1 cellular context compared by ENCODE assay signal in the genomic region with DNA sequence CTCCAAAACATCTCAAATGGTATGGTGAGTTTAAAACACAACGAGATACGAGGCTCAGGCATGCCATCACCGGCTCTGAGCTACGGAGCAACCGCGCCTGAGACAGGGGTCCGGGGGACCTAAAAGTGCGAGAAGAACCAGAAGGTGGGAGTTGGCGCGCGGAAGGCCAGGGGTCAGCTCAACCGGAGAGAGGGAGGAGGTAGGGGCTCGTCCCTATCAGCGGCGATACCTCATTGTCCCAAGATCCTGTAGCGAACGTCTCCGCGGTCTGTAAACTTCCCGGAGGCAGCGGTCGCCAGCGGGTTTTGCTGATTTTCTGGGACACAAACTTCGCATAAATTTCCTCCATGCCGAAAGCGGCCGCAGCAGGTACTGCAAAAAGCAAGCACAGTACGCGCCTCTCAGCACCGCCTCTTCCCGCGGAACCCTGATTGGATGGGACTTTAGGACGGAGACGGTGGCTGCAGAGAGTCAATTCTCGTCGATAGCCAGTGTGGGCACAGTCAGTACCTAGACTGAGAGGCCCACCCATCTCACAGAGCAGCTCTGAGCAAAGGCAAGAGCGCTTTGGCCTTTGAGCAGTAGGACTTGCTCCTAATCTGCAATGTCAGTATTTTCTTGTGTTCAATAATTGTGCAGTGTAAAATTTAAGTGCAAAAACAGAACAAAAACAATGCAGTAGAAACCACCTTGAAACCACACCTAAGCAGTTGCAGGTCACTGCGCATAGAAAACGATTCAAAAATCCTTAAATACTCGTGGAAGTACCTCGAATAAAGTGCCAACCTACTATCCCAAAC.
TF ChIP-seq lines count a peak whose summit lies in the region.

A gene with protein sequence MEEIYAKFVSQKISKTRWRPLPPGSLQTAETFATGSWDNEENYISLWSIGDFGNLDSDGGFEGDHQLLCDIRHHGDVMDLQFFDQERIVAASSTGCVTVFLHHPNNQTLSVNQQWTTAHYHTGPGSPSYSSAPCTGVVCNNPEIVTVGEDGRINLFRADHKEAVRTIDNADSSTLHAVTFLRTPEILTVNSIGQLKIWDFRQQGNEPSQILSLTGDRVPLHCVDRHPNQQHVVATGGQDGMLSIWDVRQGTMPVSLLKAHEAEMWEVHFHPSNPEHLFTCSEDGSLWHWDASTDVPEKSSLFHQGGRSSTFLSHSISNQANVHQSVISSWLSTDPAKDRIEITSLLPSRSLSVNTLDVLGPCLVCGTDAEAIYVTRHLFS (minus strand): TSS at position 383 of the 800 bp plus-strand sequence. CDS start 34 bp downstream, at position 349.

TF ChIP-seq in K562, 482 proteins besides CTCF, POLR2A, EP300 and RAD21 (continued from another document and continues in another):
- TF ChIP-seq, protein P1, sequence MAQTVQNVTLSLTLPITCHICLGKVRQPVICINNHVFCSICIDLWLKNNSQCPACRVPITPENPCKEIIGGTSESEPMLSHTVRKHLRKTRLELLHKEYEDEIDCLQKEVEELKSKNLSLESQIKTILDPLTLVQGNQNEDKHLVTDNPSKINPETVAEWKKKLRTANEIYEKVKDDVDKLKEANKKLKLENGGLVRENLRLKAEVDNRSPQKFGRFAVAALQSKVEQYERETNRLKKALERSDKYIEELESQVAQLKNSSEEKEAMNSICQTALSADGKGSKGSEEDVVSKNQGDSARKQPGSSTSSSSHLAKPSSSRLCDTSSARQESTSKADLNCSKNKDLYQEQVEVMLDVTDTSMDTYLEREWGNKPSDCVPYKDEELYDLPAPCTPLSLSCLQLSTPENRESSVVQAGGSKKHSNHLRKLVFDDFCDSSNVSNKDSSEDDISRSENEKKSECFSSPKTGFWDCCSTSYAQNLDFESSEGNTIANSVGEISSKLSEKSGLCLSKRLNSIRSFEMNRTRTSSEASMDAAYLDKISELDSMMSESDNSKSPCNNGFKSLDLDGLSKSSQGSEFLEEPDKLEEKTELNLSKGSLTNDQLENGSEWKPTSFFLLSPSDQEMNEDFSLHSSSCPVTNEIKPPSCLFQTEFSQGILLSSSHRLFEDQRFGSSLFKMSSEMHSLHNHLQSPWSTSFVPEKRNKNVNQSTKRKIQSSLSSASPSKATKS (CRISPR knock-in tag; IDR thresholded peaks at IDR 0.05) = no peak
- TF ChIP-seq CBFB (CRISPR knock-in tag; IDR thresholded peaks at IDR 0.05) (peak; percentile 69; the same call in 1 of the 2 replicates), HNRNPUL1 (IDR thresholded peaks at IDR 0.05; ENCODE audit: low read length) (no peak), RBM34 (IDR thresholded peaks at IDR 0.05; ENCODE audit: borderline replicate concordance, insufficient read depth, low read length) (no peak), LARP7 (IDR thresholded peaks at IDR 0.05) (0 out of 2 replicates have a peak, but pooled peaks have one; percentile 34), ZKSCAN8 (CRISPR knock-in tag; IDR thresholded peaks at IDR 0.05) (no peak), NFE2 (IDR thresholded peaks at IDR 0.05; ENCODE audit: low read depth) (no peak), ZNF232 (CRISPR knock-in tag; IDR thresholded peaks at IDR 0.05) (no peak), SPI1 (IDR thresholded peaks at IDR 0.05; ENCODE audit: borderline replicate concordance, low read depth, low read length) (0 out of 2 replicates have a peak, but pooled peaks have one; percentile 6), HDAC6 (IDR thresholded peaks at IDR 0.05; ENCODE audit: low read depth, low read length) (no peak), HEY1 (CRISPR knock-in tag; IDR thresholded peaks at IDR 0.05; ENCODE audit: borderline replicate concordance) (no peak), ZNF764 (CRISPR knock-in tag; IDR thresholded peaks at IDR 0.05; ENCODE audit: low read depth) (no peak), ARID2 (IDR thresholded peaks at IDR 0.05) (peak; percentile 38; the same call in 1 of the 2 replicates), SAFB2 (IDR thresholded peaks at IDR 0.05; ENCODE audit: borderline replicate concordance, low read depth, low read length, severe bottlenecking) (no peak), PHF21A (IDR thresholded peaks at IDR 0.05; ENCODE audit: borderline replicate concordance, low read depth) (no peak), FOXA3 (CRISPR knock-in tag; conservative IDR thresholded peaks at IDR 0.05 in 1 of 2, IDR thresholded peaks at IDR 0.05 in 1 of 2) (peak in 1 of 2 experiments; percentile 60; a peak in 1 of 4 replicates), SMC3 (conservative IDR thresholded peaks at IDR 0.05; ENCODE audit: insufficient read depth, low read depth, low read length) (no peak), TRIM28 (IDR thresholded peaks at IDR 0.05) (no peak; the same call in 1 of the 2 replicates)
- TF ChIP-seq, protein P2, sequence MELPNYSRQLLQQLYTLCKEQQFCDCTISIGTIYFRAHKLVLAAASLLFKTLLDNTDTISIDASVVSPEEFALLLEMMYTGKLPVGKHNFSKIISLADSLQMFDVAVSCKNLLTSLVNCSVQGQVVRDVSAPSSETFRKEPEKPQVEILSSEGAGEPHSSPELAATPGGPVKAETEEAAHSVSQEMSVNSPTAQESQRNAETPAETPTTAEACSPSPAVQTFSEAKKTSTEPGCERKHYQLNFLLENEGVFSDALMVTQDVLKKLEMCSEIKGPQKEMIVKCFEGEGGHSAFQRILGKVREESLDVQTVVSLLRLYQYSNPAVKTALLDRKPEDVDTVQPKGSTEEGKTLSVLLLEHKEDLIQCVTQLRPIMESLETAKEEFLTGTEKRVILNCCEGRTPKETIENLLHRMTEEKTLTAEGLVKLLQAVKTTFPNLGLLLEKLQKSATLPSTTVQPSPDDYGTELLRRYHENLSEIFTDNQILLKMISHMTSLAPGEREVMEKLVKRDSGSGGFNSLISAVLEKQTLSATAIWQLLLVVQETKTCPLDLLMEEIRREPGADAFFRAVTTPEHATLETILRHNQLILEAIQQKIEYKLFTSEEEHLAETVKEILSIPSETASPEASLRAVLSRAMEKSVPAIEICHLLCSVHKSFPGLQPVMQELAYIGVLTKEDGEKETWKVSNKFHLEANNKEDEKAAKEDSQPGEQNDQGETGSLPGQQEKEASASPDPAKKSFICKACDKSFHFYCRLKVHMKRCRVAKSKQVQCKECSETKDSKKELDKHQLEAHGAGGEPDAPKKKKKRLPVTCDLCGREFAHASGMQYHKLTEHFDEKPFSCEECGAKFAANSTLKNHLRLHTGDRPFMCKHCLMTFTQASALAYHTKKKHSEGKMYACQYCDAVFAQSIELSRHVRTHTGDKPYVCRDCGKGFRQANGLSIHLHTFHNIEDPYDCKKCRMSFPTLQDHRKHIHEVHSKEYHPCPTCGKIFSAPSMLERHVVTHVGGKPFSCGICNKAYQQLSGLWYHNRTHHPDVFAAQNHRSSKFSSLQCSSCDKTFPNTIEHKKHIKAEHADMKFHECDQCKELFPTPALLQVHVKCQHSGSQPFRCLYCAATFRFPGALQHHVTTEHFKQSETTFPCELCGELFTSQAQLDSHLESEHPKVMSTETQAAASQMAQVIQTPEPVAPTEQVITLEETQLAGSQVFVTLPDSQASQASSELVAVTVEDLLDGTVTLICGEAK (IDR thresholded peaks at IDR 0.05) = peak; percentile 47; the same call in 1 of the 2 replicates
- TF ChIP-seq, protein P2 (CRISPR knock-in tag; IDR thresholded peaks at IDR 0.05) = no peak
- TF ChIP-seq, protein P3, sequence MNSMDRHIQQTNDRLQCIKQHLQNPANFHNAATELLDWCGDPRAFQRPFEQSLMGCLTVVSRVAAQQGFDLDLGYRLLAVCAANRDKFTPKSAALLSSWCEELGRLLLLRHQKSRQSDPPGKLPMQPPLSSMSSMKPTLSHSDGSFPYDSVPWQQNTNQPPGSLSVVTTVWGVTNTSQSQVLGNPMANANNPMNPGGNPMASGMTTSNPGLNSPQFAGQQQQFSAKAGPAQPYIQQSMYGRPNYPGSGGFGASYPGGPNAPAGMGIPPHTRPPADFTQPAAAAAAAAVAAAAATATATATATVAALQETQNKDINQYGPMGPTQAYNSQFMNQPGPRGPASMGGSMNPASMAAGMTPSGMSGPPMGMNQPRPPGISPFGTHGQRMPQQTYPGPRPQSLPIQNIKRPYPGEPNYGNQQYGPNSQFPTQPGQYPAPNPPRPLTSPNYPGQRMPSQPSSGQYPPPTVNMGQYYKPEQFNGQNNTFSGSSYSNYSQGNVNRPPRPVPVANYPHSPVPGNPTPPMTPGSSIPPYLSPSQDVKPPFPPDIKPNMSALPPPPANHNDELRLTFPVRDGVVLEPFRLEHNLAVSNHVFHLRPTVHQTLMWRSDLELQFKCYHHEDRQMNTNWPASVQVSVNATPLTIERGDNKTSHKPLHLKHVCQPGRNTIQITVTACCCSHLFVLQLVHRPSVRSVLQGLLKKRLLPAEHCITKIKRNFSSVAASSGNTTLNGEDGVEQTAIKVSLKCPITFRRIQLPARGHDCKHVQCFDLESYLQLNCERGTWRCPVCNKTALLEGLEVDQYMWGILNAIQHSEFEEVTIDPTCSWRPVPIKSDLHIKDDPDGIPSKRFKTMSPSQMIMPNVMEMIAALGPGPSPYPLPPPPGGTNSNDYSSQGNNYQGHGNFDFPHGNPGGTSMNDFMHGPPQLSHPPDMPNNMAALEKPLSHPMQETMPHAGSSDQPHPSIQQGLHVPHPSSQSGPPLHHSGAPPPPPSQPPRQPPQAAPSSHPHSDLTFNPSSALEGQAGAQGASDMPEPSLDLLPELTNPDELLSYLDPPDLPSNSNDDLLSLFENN (IDR thresholded peaks at IDR 0.05; ENCODE audit: low read depth in 2 of 2, low read length in 2 of 2) = no peak
- TF ChIP-seq, protein P4, sequence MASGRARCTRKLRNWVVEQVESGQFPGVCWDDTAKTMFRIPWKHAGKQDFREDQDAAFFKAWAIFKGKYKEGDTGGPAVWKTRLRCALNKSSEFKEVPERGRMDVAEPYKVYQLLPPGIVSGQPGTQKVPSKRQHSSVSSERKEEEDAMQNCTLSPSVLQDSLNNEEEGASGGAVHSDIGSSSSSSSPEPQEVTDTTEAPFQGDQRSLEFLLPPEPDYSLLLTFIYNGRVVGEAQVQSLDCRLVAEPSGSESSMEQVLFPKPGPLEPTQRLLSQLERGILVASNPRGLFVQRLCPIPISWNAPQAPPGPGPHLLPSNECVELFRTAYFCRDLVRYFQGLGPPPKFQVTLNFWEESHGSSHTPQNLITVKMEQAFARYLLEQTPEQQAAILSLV (tag; IDR thresholded peaks at IDR 0.05) = no peak
- TF ChIP-seq, protein P5, sequence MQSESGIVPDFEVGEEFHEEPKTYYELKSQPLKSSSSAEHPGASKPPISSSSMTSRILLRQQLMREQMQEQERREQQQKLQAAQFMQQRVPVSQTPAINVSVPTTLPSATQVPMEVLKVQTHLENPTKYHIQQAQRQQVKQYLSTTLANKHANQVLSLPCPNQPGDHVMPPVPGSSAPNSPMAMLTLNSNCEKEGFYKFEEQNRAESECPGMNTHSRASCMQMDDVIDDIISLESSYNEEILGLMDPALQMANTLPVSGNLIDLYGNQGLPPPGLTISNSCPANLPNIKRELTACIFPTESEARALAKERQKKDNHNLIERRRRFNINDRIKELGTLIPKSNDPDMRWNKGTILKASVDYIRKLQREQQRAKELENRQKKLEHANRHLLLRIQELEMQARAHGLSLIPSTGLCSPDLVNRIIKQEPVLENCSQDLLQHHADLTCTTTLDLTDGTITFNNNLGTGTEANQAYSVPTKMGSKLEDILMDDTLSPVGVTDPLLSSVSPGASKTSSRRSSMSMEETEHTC (IDR thresholded peaks at IDR 0.05) = no peak; the same call in 1 of the 2 replicates
- TF ChIP-seq, protein P6, sequence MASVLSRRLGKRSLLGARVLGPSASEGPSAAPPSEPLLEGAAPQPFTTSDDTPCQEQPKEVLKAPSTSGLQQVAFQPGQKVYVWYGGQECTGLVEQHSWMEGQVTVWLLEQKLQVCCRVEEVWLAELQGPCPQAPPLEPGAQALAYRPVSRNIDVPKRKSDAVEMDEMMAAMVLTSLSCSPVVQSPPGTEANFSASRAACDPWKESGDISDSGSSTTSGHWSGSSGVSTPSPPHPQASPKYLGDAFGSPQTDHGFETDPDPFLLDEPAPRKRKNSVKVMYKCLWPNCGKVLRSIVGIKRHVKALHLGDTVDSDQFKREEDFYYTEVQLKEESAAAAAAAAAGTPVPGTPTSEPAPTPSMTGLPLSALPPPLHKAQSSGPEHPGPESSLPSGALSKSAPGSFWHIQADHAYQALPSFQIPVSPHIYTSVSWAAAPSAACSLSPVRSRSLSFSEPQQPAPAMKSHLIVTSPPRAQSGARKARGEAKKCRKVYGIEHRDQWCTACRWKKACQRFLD (CRISPR knock-in tag; IDR thresholded peaks at IDR 0.05) = peak; percentile 62; the same call in 1 of the 2 replicates
- TF ChIP-seq, protein P7, sequence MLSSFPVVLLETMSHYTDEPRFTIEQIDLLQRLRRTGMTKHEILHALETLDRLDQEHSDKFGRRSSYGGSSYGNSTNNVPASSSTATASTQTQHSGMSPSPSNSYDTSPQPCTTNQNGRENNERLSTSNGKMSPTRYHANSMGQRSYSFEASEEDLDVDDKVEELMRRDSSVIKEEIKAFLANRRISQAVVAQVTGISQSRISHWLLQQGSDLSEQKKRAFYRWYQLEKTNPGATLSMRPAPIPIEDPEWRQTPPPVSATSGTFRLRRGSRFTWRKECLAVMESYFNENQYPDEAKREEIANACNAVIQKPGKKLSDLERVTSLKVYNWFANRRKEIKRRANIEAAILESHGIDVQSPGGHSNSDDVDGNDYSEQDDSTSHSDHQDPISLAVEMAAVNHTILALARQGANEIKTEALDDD (IDR thresholded peaks at IDR 0.05) = no peak
- TF ChIP-seq, protein P8, sequence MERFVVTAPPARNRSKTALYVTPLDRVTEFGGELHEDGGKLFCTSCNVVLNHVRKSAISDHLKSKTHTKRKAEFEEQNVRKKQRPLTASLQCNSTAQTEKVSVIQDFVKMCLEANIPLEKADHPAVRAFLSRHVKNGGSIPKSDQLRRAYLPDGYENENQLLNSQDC (CRISPR knock-in tag; IDR thresholded peaks at IDR 0.05) = no peak
